In the genomic region with DNA sequence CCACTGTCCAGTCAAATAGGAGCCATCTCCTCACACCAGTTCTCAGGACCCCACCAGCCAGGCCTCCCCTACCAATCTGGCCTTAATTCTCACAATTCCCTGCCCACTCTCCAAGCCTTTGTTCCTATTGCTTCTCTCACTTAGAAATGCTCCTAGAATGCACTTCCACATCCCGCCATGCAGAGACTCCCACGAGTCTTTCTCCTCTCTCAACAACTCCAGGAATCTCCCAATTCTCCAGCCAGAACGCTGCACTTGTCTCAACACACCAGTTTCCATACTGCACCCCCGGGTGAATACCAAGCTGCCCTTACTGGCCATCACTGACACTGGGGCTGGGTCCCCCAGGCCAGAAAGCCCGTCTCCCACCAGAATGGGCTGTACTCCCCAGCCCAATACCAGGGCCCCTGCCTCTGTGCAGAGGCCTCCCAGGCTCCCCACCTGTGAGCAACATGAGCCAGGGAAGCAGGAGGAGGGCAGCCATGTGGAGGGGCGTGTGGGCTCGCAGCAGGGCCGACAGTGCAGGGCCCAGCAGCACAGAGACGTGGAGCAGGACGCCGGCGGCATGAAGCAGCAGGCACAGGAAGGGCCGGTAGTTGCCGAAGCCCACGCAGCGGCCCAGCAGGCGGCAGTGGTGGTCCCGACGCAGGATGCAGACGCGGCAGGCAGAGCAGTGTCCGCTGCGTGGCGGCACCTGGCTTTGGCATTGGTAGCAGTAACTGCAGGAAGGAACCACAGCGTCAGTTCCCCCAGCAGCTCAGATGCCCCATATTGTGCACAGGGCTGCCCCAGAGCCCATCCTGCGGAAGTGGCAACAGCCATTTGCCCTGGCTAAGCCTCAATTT, we compare ENCODE assay signal across 7 cellular contexts. TPM values are rescaled to one million over a fixed set of nuclear protein-coding genes. Genes with fewer than 3 reads are reported as not detected.
A peak's percentile ranks its signal among the peaks of the same experiment; 100 is the strongest.
DNase-seq lines count a peak whose midpoint lies in the region; ATAC-seq and TF ChIP-seq lines count a peak whose summit lies in the region.
"Had no signal": no experiment of that assay in that cellular context is flagged by ENCODE, and none has a peak within 500 bp of the region (broad histone marks: within the 10 kb centered on the region; RNA-seq: fewer than 3 reads in every experiment).

No MANE protein-coding gene starts in this region.

- peak; percentile 65 to 71 for ATAC-seq in natural killer cell treated with Interleukin-12 subunit alpha and Interleukin-12 subunit beta and Interleukin-15 and Interleukin-18, amount 100 ng/mL, for 72 hours

- H3K27me3 Mint-ChIP-seq in natural killer cell treated with Interleukin-12 subunit alpha and Interleukin-12 subunit beta and Interleukin-15 and Interleukin-18, amount 100 ng/mL, for 72 hours: no peaks in the 10 kb centered on the region

- H3K36me3 ChIP-seq in A673 (ENCODE audit: insufficient read depth, low read length, poor library complexity, severe bottlenecking) (no peaks in the 10 kb centered on the region), ascending aorta (peaks cover 12 to 15% of the 10 kb centered on the region in 2 donors)

- no peaks in the 10 kb centered on the region for H3K9me3 ChIP-seq in A673 (ENCODE audit: low read depth, low read length, poor library complexity, severe bottlenecking)
- no peaks in the 10 kb centered on the region for H3K9me3 ChIP-seq in ascending aorta

- TF ChIP-seq CTCF in A673 (conservative IDR thresholded peaks at IDR 0.05; ENCODE audit: low read depth, low read length): peak; percentile 42; the same call in 1 of the 2 replicates
- TF ChIP-seq CTCF in ascending aorta (IDR thresholded peaks at IDR 0.05): peak; percentile 11 to 22 (median 15)

- H3K27ac Mint-ChIP-seq in natural killer cell treated with Interleukin-12 subunit alpha and Interleukin-12 subunit beta and Interleukin-15 and Interleukin-18, amount 100 ng/mL, for 72 hours: peak overlapping the region; percentile 74 to 89

- H3K27ac ChIP-seq in A673 (ENCODE audit: low read depth, low read length, poor library complexity, severe bottlenecking): no peak overlapping the region
- no peak overlapping the region for H3K27ac ChIP-seq in ascending aorta
- H3K27ac ChIP-seq: C4-2B had no signal

- H3K4me3 ChIP-seq in A673 (ENCODE audit: low read depth, low read length, poor library complexity, severe bottlenecking) (no peak overlapping the region), ascending aorta (peak overlapping the region in 1 of 2 donors; percentile 17)

- intact Hi-C loops in A673 (cut with micrococcal nuclease; ENCODE audit: unreplicated experiment) (no loop called here), ascending aorta (cut with DNase I) (no loop called here)

- no TSS peak for BruUV-seq in A673 (replicated peaks; lab: Mats Ljungman, UMichigan)

- no peaks in the 10 kb centered on the region for H3K9me3 Mint-ChIP-seq in natural killer cell treated with Interleukin-12 subunit alpha and Interleukin-12 subunit beta and Interleukin-15 and Interleukin-18, amount 100 ng/mL, for 72 hours

- POLR2A ChIA-PET in A673 (lab: Charles Lee; ENCODE audit: low non-redundant PET): interaction anchor here (0.5 kb wide), 1 partner anchor 77 kb away, joined by 3 read pairs; no protein-coding TSS in a partner anchor

- H3K4me3 Mint-ChIP-seq in natural killer cell treated with Interleukin-12 subunit alpha and Interleukin-12 subunit beta and Interleukin-15 and Interleukin-18, amount 100 ng/mL, for 72 hours: peak overlapping the region; percentile 81

- CTCF ChIA-PET in A673 (lab: Charles Lee): no interaction called here

- peaks cover 14% of the 10 kb centered on the region for H3K36me3 Mint-ChIP-seq in natural killer cell treated with Interleukin-12 subunit alpha and Interleukin-12 subunit beta and Interleukin-15 and Interleukin-18, amount 100 ng/mL, for 72 hours

- H3K27me3 ChIP-seq in A673 (replicated peaks; ENCODE audit: insufficient read depth, low read depth, low read length, poor library complexity) (no peaks in the 10 kb centered on the region), ascending aorta (no peaks in the 10 kb centered on the region)

- peaks cover 35 to 40% of the 10 kb centered on the region in 2 donors for H3K4me1 Mint-ChIP-seq in natural killer cell treated with Interleukin-12 subunit alpha and Interleukin-12 subunit beta and Interleukin-15 and Interleukin-18, amount 100 ng/mL, for 72 hours (ENCODE audit: low read depth in 2 of 2)

- DNase-seq in A673 (ENCODE audit: low spot score) (peak; percentile 48), NAMALWA (ENCODE audit: low spot score) (peak; percentile 85), ascending aorta (ENCODE audit: low spot score in 2 of 2) (peak in 1 of 2 donors; percentile 75), NCI-H1105 treated with DMSO at 0.1 percent for 48 hours (lab: John Stamatoyannopoulos, UW) (no peak), NCI-H2107 (lab: John Stamatoyannopoulos, UW) (no peak)
- DNase-seq in natural killer cell treated with Interleukin-12 subunit alpha and Interleukin-12 subunit beta and Interleukin-15 and Interleukin-18, amount 100 ng/mL, for 72 hours (ENCODE audit: low spot score): peak; percentile 86

- H3K4me1 ChIP-seq in A673 (ENCODE audit: insufficient read depth, low read length, poor library complexity, severe bottlenecking): peaks cover 4% of the 10 kb centered on the region
- H3K4me1 ChIP-seq in ascending aorta: peaks cover 3 to 20% of the 10 kb centered on the region in 2 donors

RNA-seq across cellular contexts. Expression of a gene that starts 2.4 kb away (rescaled TPM):
- total RNA-seq in A673 (2021): 9.7 and 12.2 TPM in 2 replicates
- total RNA-seq in ascending aorta: 18.0 TPM
- 10 to 100 TPM; 15.9 to 19.5 TPM for total RNA-seq in natural killer cell treated with Interleukin-12 subunit alpha and Interleukin-12 subunit beta and Interleukin-15 and Interleukin-18, amount 100 ng/mL, for 72 hours

RNA-seq across cellular contexts. Expression of a gene that starts 3.2 kb away (rescaled TPM):
- total RNA-seq in A673 (2021) (not detected in 2 replicates), ascending aorta (not detected)
- total RNA-seq in natural killer cell treated with Interleukin-12 subunit alpha and Interleukin-12 subunit beta and Interleukin-15 and Interleukin-18, amount 100 ng/mL, for 72 hours: under 1 TPM; 0.12 to 0.73 TPM

RNA-seq across cellular contexts. Expression of a gene that starts 24.9 kb away (rescaled TPM):
- total RNA-seq in A673 (2021) (3.7 and 6.9 TPM in 2 replicates), ascending aorta (98.8 TPM)
- 1 to 10 TPM; 2.7 to 3.8 TPM for total RNA-seq in natural killer cell treated with Interleukin-12 subunit alpha and Interleukin-12 subunit beta and Interleukin-15 and Interleukin-18, amount 100 ng/mL, for 72 hours

RNA-seq across cellular contexts. Expression of a gene that starts 33.0 kb away (rescaled TPM):
- total RNA-seq in A673 (2021): 40.5 and 48.4 TPM in 2 replicates
- total RNA-seq in ascending aorta: 39.6 TPM
- total RNA-seq in natural killer cell treated with Interleukin-12 subunit alpha and Interleukin-12 subunit beta and Interleukin-15 and Interleukin-18, amount 100 ng/mL, for 72 hours: 10 to 100 TPM; 20.5 to 21.7 TPM

RNA-seq across cellular contexts. Expression of a gene that starts 49.4 kb away (rescaled TPM):
- total RNA-seq in A673 (2021) (0.90 and 1.1 TPM in 2 replicates), ascending aorta (0.21 TPM)
- total RNA-seq in natural killer cell treated with Interleukin-12 subunit alpha and Interleukin-12 subunit beta and Interleukin-15 and Interleukin-18, amount 100 ng/mL, for 72 hours: not detected

Comparison
In these comparisons a context has a peak if more than half of its experiments do, and no peak if none do; other contexts are left out.
1. DNase-seq: peak in A673 (single experiment), NAMALWA (single experiment) and natural killer cell treated with Interleukin-12 subunit alpha and Interleukin-12 subunit beta and Interleukin-15 and Interleukin-18, amount 100 ng/mL, for 72 hours (single experiment); none in NCI-H1105 treated with DMSO at 0.1 percent for 48 hours (single experiment) and NCI-H2107 (single experiment).
2. RNA of a gene that starts 24.9 kb away (total RNA-seq): 98.8 TPM in ascending aorta (single experiment); 2.7 to 3.8 TPM in natural killer cell treated with Interleukin-12 subunit alpha and Interleukin-12 subunit beta and Interleukin-15 and Interleukin-18, amount 100 ng/mL, for 72 hours and 3.7 to 6.9 TPM in A673; every median in the first group is over 10 times any median in the second.